ENCODE assay signal across 22 cellular contexts in genomic region chr3:168684519-168684918, GRCh38.
"Had no signal": no experiment of that assay in that cellular context is flagged by ENCODE, and none has a peak within 500 bp of the region (broad histone marks: within the 10 kb centered on the region; RNA-seq: fewer than 3 reads in every experiment).

No MANE protein-coding gene starts in this region.

- ATAC-seq: gastroesophageal sphincter; left colon; left ventricle myocardium superior; sciatic nerve; stimulated activated memory B cell treated with anti-CD40 and anti-IgM and Interleukin-4, amounts not matched to agents 10 μg/mL and 1 μg/mL and 100 μg/mL, for 72 hours had no signal

- H3K4me1 ChIP-seq: esophagus squamous epithelium, gastroesophageal sphincter, parathyroid adenoma, prostate gland, spleen, tibial artery, upper lobe of left lung, uterus had no signal

- H3K27me3 ChIP-seq: esophagus squamous epithelium, gastroesophageal sphincter, spleen, tibial artery, upper lobe of left lung, uterus had no signal

- DNase-seq: dermis blood vessel endothelial cell; esophagus squamous epithelium; foreskin fibroblast; glutamatergic neuron; kidney; left colon; left ventricle myocardium superior; mesenchymal stem cell; naive B cell; spleen; stimulated activated CD4-positive, alpha-beta T cell treated with anti-CD3 and anti-CD28 coated beads, Interleukin-15, amount 100 ng/mL, for 24 hours; stimulated activated CD4-positive, alpha-beta T cell treated with anti-CD3 and anti-CD28 coated beads, Interleukin-1b, Interleukin-23, amount 100 ng/mL, for 48 hours; stimulated activated CD4-positive, alpha-beta T cell treated with anti-CD3 and anti-CD28 coated beads, Interleukin-4, amount 100 ng/mL, for 24 hours; tibial artery; upper lobe of left lung; uterus had no signal

- H3K4me3 ChIP-seq: esophagus squamous epithelium, gastroesophageal sphincter, lung, prostate gland, spleen, tibial artery, upper lobe of left lung, uterus had no signal

- H3K79me2 ChIP-seq: parathyroid adenoma had no signal

- H3K36me3 ChIP-seq: esophagus squamous epithelium, gastroesophageal sphincter, prostate gland, spleen, tibial artery, upper lobe of left lung, uterus had no signal

- H3K27ac ChIP-seq: esophagus squamous epithelium, gastroesophageal sphincter, parathyroid adenoma, prostate gland, spleen, tibial artery, upper lobe of left lung, uterus had no signal

- H3K9me3 ChIP-seq: esophagus squamous epithelium, gastroesophageal sphincter, prostate gland, spleen, tibial artery, upper lobe of left lung, uterus had no signal

- H2AFZ ChIP-seq: parathyroid adenoma had no signal
